12 cellular contexts compared by ENCODE assay signal in genomic region chr18:11147962-11148654, GRCh38. TPM values are rescaled to one million over a fixed set of nuclear protein-coding genes. Genes with fewer than 3 reads are reported as not detected.
DNase-seq lines count a peak whose midpoint lies in the region; ATAC-seq, FAIRE-seq and TF ChIP-seq lines count a peak whose summit lies in the region.
"Had no signal": no experiment of that assay in that cellular context is flagged by ENCODE, and none has a peak within 500 bp of the region (broad histone marks: within the 10 kb centered on the region; RNA-seq: fewer than 3 reads in every experiment).

No MANE protein-coding gene starts in this region.

- no peak overlapping the region for H2BK15ac ChIP-seq in IMR-90 (ENCODE audit: low read depth, low read length)

- intact Hi-C loops in IMR-90 (cut with micrococcal nuclease) = loop anchor here (5.0 kb wide), 1 partner anchor 221 kb away; no protein-coding TSS in a partner anchor

- H3K27me3 ChIP-seq in IMR-90 (ENCODE audit: control insufficient read depth, insufficient read depth, low read length) = peaks cover 12% of the 10 kb centered on the region
- H3K27me3 ChIP-seq in osteoblast (ENCODE audit: insufficient read depth, low read length) = peaks cover 67% of the 10 kb centered on the region

- H4K91ac ChIP-seq in IMR-90 (ENCODE audit: insufficient read depth, low read depth, low read length) = 0 out of 2 replicates have a peak overlapping the region, but pooled peaks have one; percentile 21

- peaks cover 6 to 19% (median 10%) of the 10 kb centered on the region in 3 donors for H3K27me3 Mint-ChIP-seq in immature natural killer cell (ENCODE audit: low read depth in 3 of 3)

- peak overlapping the region; percentile 76 for H2AFZ ChIP-seq in IMR-90 (replicated peaks; ENCODE audit: low read length, poor library complexity)
- H2AFZ ChIP-seq in osteoblast (ENCODE audit: low read length) = no peak overlapping the region

- FAIRE-seq in D721Med (lab: Jason Lieb, UNC) = no peak
- FAIRE-seq: frontal cortex had no signal

- H3K9me3 ChIP-seq in IMR-90 (ENCODE audit: control insufficient read depth, insufficient read depth, low read length) (no peaks in the 10 kb centered on the region), osteoblast (ENCODE audit: low read depth, low read length) (no peaks in the 10 kb centered on the region)

- H2BK20ac ChIP-seq in IMR-90 (ENCODE audit: low read depth, low read length) = no peak overlapping the region; the same call in 1 of the 2 replicates

- TF ChIP-seq CTCF in AG04449 (IDR thresholded peaks at IDR 0.05; ENCODE audit: insufficient read depth, low read length, missing control alignments) (no peak), IMR-90 (conservative IDR thresholded peaks at IDR 0.05; ENCODE audit: low read depth, low read length) (no peak), fibroblast of villous mesenchyme (IDR thresholded peaks at IDR 0.05; ENCODE audit: insufficient read depth, low read depth, low read length) (no peak), osteoblast (IDR thresholded peaks at IDR 0.05; ENCODE audit: extremely low read depth, low read depth, low read length) (no peak), D721Med (IDR thresholded peaks at IDR 0.05; ENCODE audit: insufficient read depth, missing control alignments) (no peak)

- H3K4me1 ChIP-seq in IMR-90 (ENCODE audit: control insufficient read depth, insufficient read depth, low read length) = peaks cover 5% of the 10 kb centered on the region; the same call in 1 of the 2 replicates
- H3K4me1 ChIP-seq in osteoblast (ENCODE audit: insufficient read depth, low read length) = peaks cover 3% of the 10 kb centered on the region

- no peak overlapping the region for H3K27ac Mint-ChIP-seq in immature natural killer cell

- H2BK120ac ChIP-seq in IMR-90 (ENCODE audit: low read depth, low read length) = no peak overlapping the region; the same call in 1 of the 2 replicates

- peak overlapping the region; percentile 57 for H3K4me3 ChIP-seq in AG04449 (ENCODE audit: low read depth, low read length)
- peak overlapping the region; percentile 69 for H3K4me3 ChIP-seq in IMR-90 (ENCODE audit: insufficient read depth, low read depth, low read length)
- peak overlapping the region; percentile 71 for H3K4me3 ChIP-seq in fibroblast of villous mesenchyme (ENCODE audit: low read depth, low read length)
- H3K4me3 ChIP-seq in osteoblast (ENCODE audit: insufficient read depth, low read length) = peak overlapping the region; percentile 63

- H3K27ac ChIP-seq in IMR-90 (ENCODE audit: insufficient read depth, low read length) (peak overlapping the region; percentile 13; the same call in 1 of the 2 replicates), osteoblast (ENCODE audit: low read depth, low read length) (no peak overlapping the region)

- ATAC-seq in IMR-90 (ENCODE audit: low read depth) (0 out of 2 replicates have a peak, but pooled peaks have one; percentile 1), HG03571 (IDR thresholded peaks at IDR 0.05; ENCODE audit: unreplicated experiment) (no peak)

- H4K8ac ChIP-seq in IMR-90 (ENCODE audit: low read depth in 2 of 2, low read length in 2 of 2) = no peak overlapping the region; a peak in 1 of 4 replicates

- H3K18ac ChIP-seq in IMR-90 (ENCODE audit: low read depth, low read length) = peak overlapping the region; percentile 42; the same call in 1 of the 2 replicates

- CTCF ChIA-PET in AG04449 (lab: Yijun Ruan, JAX) = no interaction called here
- CTCF ChIA-PET in IMR-90 (lab: Yijun Ruan, JAX) = no interaction called here

- in situ Hi-C loops in IMR-90 (cut with MboI; ENCODE audit: low sequenced_read_pairs) = no loop called here

- H4K5ac ChIP-seq in IMR-90 (ENCODE audit: low read depth, low read length) = no peak overlapping the region; the same call in 1 of the 2 replicates

- H3K4me3 Mint-ChIP-seq in immature natural killer cell = no peak overlapping the region

- no peak overlapping the region; the same call in 1 of the 2 replicates for H3K14ac ChIP-seq in IMR-90 (replicated peaks; ENCODE audit: low read depth, low read length)

- H3K23ac ChIP-seq in IMR-90 (ENCODE audit: low read depth, low read length) = peak overlapping the region; percentile 65

- H2AK5ac ChIP-seq in IMR-90 (ENCODE audit: low read depth, low read length) = peak overlapping the region; percentile 72

- no TSS peak for BruUV-seq in IMR-90 (replicated peaks; lab: Mats Ljungman, UMichigan)

- peak overlapping the region; percentile 87 for H2AK9ac ChIP-seq in IMR-90 (replicated peaks; ENCODE audit: low read depth, low read length, poor library complexity)

- TF ChIP-seq POLR2A in IMR-90 (IDR thresholded peaks at IDR 0.05; ENCODE audit: low read depth, low read length) = no peak

- H3K36me3 ChIP-seq in IMR-90 (ENCODE audit: control insufficient read depth, insufficient read depth, low read length) = peaks cover 3% of the 10 kb centered on the region; the same call in 1 of the 2 replicates
- H3K36me3 ChIP-seq in osteoblast (ENCODE audit: insufficient read depth, low read length) = no peaks in the 10 kb centered on the region

- DNase-seq in AG04449 (ENCODE audit: low read depth, low spot score) = no peak
- DNase-seq in IMR-90 = no peak
- peak; percentile 20 for DNase-seq in fibroblast of villous mesenchyme (ENCODE audit: low read depth)
- DNase-seq in osteoblast (ENCODE audit: insufficient read length, low spot score, missing footprints) = peak; percentile 82
- DNase-seq in D721Med (ENCODE audit: insufficient read length, low spot score) = no peak
- DNase-seq in stimulated activated naive CD4-positive, alpha-beta T cell (lab: John Stamatoyannopoulos, UW) = no peak
- DNase-seq in immature natural killer cell = no peak
- DNase-seq: activated CD4-positive, CD25-positive, alpha-beta regulatory T cell; activated naive CD4-positive, alpha-beta T cell; stimulated activated naive CD4-positive, alpha-beta T cell treated with Interleukin-2 at 50 U/mL for 16 hours had no signal

- peaks cover 0 to 4% (median 0%) of the 10 kb centered on the region in 6 donors for H3K9me3 Mint-ChIP-seq in immature natural killer cell

- peak overlapping the region; percentile 73 for H3K9ac ChIP-seq in IMR-90 (ENCODE audit: low read depth, low read length)

- H2BK5ac ChIP-seq in IMR-90 (ENCODE audit: low read depth, low read length, poor library complexity, severe bottlenecking) = no peak overlapping the region

- H3K79me1 ChIP-seq in IMR-90 (ENCODE audit: low read depth in 1 of 2, low read length in 2 of 2) = peaks cover 0 to 37% of the 10 kb centered on the region in 2 experiments; a peak in 2 of 4 replicates

- peak overlapping the region; percentile 54 for H3K4ac ChIP-seq in IMR-90 (ENCODE audit: low read depth, low read length)

- H4K20me1 ChIP-seq in IMR-90 (ENCODE audit: insufficient read depth, low read length) (peaks cover 4% of the 10 kb centered on the region; the same call in 1 of the 2 replicates), osteoblast (ENCODE audit: insufficient read depth, low read length) (no peaks in the 10 kb centered on the region)

- no peak for TF ChIP-seq RAD21 in IMR-90 (IDR thresholded peaks at IDR 0.05; ENCODE audit: low read length)

- peaks cover 0 to 4% (median 0%) of the 10 kb centered on the region in 3 donors for H3K36me3 Mint-ChIP-seq in immature natural killer cell

- peaks cover 5% of the 10 kb centered on the region; the same call in 1 of the 2 replicates for H3K9me1 ChIP-seq in IMR-90 (ENCODE audit: insufficient read depth, low read length)

- H3K79me2 ChIP-seq in osteoblast (ENCODE audit: insufficient read depth, low read length) = no peaks in the 10 kb centered on the region

- WGBS in IMR-90 (ENCODE audit: extremely low coverage in 2 of 2, insufficient read length in 1 of 2), 2 experiments = 3% methylated on average over 6 of the region's 38 CpGs; no CpG with 5 or more reads in 1 of the 2 experiments

- POLR2A ChIA-PET in AG04449 (lab: Yijun Ruan, JAX) (no interaction called here), IMR-90 (lab: Charles Lee; ENCODE audit: unreplicated experiment) (no interaction called here)

- H3K4me2 ChIP-seq in IMR-90 (ENCODE audit: low read depth, low read length) = peak overlapping the region; percentile 80
- H3K4me2 ChIP-seq in osteoblast (ENCODE audit: insufficient read depth, low read length) = peak overlapping the region; percentile 68

- dilution Hi-C loops in IMR-90 (cut with HindIII; ENCODE audit: low sequenced_read_pairs, unreplicated experiment) = no loop called here

- H3K4me1 Mint-ChIP-seq in immature natural killer cell = no peaks in the 10 kb centered on the region

- H3K56ac ChIP-seq in IMR-90 (ENCODE audit: extremely low read depth, insufficient read depth, low read length) = no peak overlapping the region

TF ChIP-seq in IMR-90, 13 proteins besides CTCF, POLR2A, EP300 and RAD21:
- TF ChIP-seq RFX5 (IDR thresholded peaks at IDR 0.05; ENCODE audit: low read depth, low read length) (no peak), RCOR1 (IDR thresholded peaks at IDR 0.05; ENCODE audit: insufficient replicate concordance, low read length) (no peak), MAFK (IDR thresholded peaks at IDR 0.05; ENCODE audit: low read depth, low read length) (no peak), SMC3 (IDR thresholded peaks at IDR 0.05; ENCODE audit: low read depth, low read length) (no peak), MAZ (IDR thresholded peaks at IDR 0.05; ENCODE audit: borderline replicate concordance, low read depth, low read length) (no peak), BHLHE40 (IDR thresholded peaks at IDR 0.05; ENCODE audit: low read depth, low read length) (no peak)
- TF ChIP-seq, protein P1, sequence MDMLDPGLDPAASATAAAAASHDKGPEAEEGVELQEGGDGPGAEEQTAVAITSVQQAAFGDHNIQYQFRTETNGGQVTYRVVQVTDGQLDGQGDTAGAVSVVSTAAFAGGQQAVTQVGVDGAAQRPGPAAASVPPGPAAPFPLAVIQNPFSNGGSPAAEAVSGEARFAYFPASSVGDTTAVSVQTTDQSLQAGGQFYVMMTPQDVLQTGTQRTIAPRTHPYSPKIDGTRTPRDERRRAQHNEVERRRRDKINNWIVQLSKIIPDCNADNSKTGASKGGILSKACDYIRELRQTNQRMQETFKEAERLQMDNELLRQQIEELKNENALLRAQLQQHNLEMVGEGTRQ (IDR thresholded peaks at IDR 0.05; ENCODE audit: low read depth, low read length) = no peak
TF ChIP-seq in IMR-90: peak in this region for 0.

RNA-seq across cellular contexts. Expression of gene PIEZO2, which starts 1.3 kb away (rescaled TPM):
- total RNA-seq in IMR-90 (2012; rRNA removed) (3.3 and 4.1 TPM in 2 replicates), fibroblast of villous mesenchyme (1.7 and 4.5 TPM in 2 replicates), osteoblast (6.5 and 46.7 TPM in 2 replicates)
- polyA plus RNA-seq in IMR-90 (2012; rRNA removed) (2.2 and 2.4 TPM in 2 replicates), immature natural killer cell (not detected)
- 1.5 and 1.9 TPM in 2 replicates for polyA plus RNA-seq in IMR-90 (2012; cell fraction: cytosol; rRNA removed)
- 1.6 and 3.6 TPM in 2 replicates for polyA plus RNA-seq in IMR-90 (2012; cell fraction: nucleus; rRNA removed; ENCODE audit: low replicate concordance)

Comparison
In these comparisons a context has a peak if more than half of its experiments do, and no peak if none do; other contexts are left out.
1. DNase-seq: peak in fibroblast of villous mesenchyme (single experiment) and osteoblast (single experiment); none in AG04449 (single experiment), IMR-90 (single experiment), D721Med (single experiment), stimulated activated naive CD4-positive, alpha-beta T cell (0 of 6) and immature natural killer cell (0 of 3).
2. Peak in every context shown above with its lines, with median percentiles within 50 percentile points of each other: H3K4me3 ChIP-seq.